ENCODE assay signal across 10 cellular contexts in genomic region chrX:47189906-47190305, GRCh38. TPM values are rescaled to one million over a fixed set of nuclear protein-coding genes. Genes with fewer than 3 reads are reported as not detected.
DNase-seq lines count a peak whose midpoint lies in the region; ATAC-seq, FAIRE-seq and TF ChIP-seq lines count a peak whose summit lies in the region.
"Had no signal": no experiment of that assay in that cellular context is flagged by ENCODE, and none has a peak within 500 bp of the region (broad histone marks: within the 10 kb centered on the region; RNA-seq: fewer than 3 reads in every experiment).

No MANE protein-coding gene starts in this region.

- peaks cover 20% of the 10 kb centered on the region for H3F3A ChIP-seq in DOHH2 (ENCODE audit: control insufficient read depth, insufficient read depth)

- no peak overlapping the region for H3K9ac ChIP-seq in OCI-LY3 (ENCODE audit: low read length)
- no peak overlapping the region for H3K9ac ChIP-seq in keratinocyte (ENCODE audit: control insufficient read depth, extremely low read depth, insufficient read depth, low read length)

- DNase-seq in H7: no peak
- DNase-seq in keratinocyte (ENCODE audit: low read depth, low spot score): no peak
- DNase-seq in sciatic nerve (ENCODE audit: low spot score): no peak
- DNase-seq in KBM-7: no peak
- DNase-seq in NCI-H2196 (lab: John Stamatoyannopoulos, UW; ENCODE audit: unreplicated experiment): no peak

- TF ChIP-seq CTCF in DOHH2 (IDR thresholded peaks at IDR 0.05; ENCODE audit: low read depth, low read length, poor library complexity, severe bottlenecking): no peak
- TF ChIP-seq CTCF in OCI-LY3 (IDR thresholded peaks at IDR 0.05; ENCODE audit: low read depth, low read length): no peak
- TF ChIP-seq CTCF in keratinocyte (optimal IDR thresholded peaks at IDR 0.05 in 1 of 3, IDR thresholded peaks at IDR 0.05 in 1 of 3, conservative IDR thresholded peaks at IDR 0.05 in 1 of 3; ENCODE audit: extremely low read depth in 1 of 3, insufficient read depth in 2 of 3, low read length in 3 of 3): no peak

- H3K4me1 ChIP-seq in DOHH2 (ENCODE audit: control insufficient read depth, low read length) (peaks cover 25% of the 10 kb centered on the region), OCI-LY3 (ENCODE audit: low read length) (peaks cover 19% of the 10 kb centered on the region), keratinocyte (ENCODE audit: control insufficient read depth, extremely low read depth, insufficient read depth, low read length) (peaks cover 25% of the 10 kb centered on the region)

- FAIRE-seq in keratinocyte (lab: Jason Lieb, UNC): no peak

- in situ Hi-C loops in KBM-7 (cut with MboI; ENCODE audit: low pct_unique_long_range_greater_than_20kb, low sequenced_read_pairs): no loop called here

- H3K9me3 ChIP-seq in DOHH2 (ENCODE audit: control insufficient read depth, insufficient read depth, low read length): no peaks in the 10 kb centered on the region
- no peaks in the 10 kb centered on the region for H3K9me3 ChIP-seq in OCI-LY3 (ENCODE audit: insufficient read depth, low read length)
- no peaks in the 10 kb centered on the region for H3K9me3 ChIP-seq in keratinocyte (ENCODE audit: control insufficient read depth, low read depth, low read length)
- H3K9me3 ChIP-seq: MG63 had no signal

- no peaks in the 10 kb centered on the region for H3K9me2 ChIP-seq in DOHH2 (replicated peaks; ENCODE audit: control insufficient read depth, low read length)

- H3K9me1 ChIP-seq in keratinocyte (ENCODE audit: control insufficient read depth, extremely low read depth, insufficient read depth, low read length): no peaks in the 10 kb centered on the region

- no peak overlapping the region for H2AFZ ChIP-seq in OCI-LY3 (ENCODE audit: low read depth, low read length)
- no peak overlapping the region for H2AFZ ChIP-seq in keratinocyte (ENCODE audit: control insufficient read depth, low read length)

- H3K36me3 ChIP-seq in DOHH2 (ENCODE audit: control insufficient read depth, low read length) (peaks cover 37% of the 10 kb centered on the region), H7 (replicated peaks; ENCODE audit: control insufficient read depth, insufficient read depth, low read length) (peaks cover 2% of the 10 kb centered on the region), OCI-LY3 (replicated peaks; ENCODE audit: low read depth, low read length) (peaks cover 25% of the 10 kb centered on the region), keratinocyte (ENCODE audit: control insufficient read depth in 2 of 2, extremely low read depth in 1 of 2, insufficient read depth in 2 of 2, low read length in 2 of 2) (peaks cover 0 to 6% of the 10 kb centered on the region in 2 experiments)

- intact Hi-C loops in sciatic nerve (cut with DNase I): loop anchor here (10.0 kb wide), 1 partner anchor 335 kb away; no protein-coding TSS in a partner anchor

- H3K27ac ChIP-seq in DOHH2 (ENCODE audit: low read depth, low read length) (no peak overlapping the region), OCI-LY3 (ENCODE audit: low read length) (no peak overlapping the region), keratinocyte (ENCODE audit: control insufficient read depth, insufficient read depth, low read length) (no peak overlapping the region)
- H3K27ac ChIP-seq: PC-9 had no signal

- H3K4me2 ChIP-seq in DOHH2 (ENCODE audit: low read length) (peak overlapping the region; percentile 92), OCI-LY3 (ENCODE audit: low read length) (peak overlapping the region; percentile 67), keratinocyte (ENCODE audit: control insufficient read depth, extremely low read depth, insufficient read depth, low read depth, low read length) (peak overlapping the region; percentile 80)

- H3K4me3 ChIP-seq in DOHH2 (ENCODE audit: low read length) (no peak overlapping the region), H7 (ENCODE audit: insufficient read depth, low read depth, low read length) (peak overlapping the region; percentile 6), OCI-LY3 (ENCODE audit: low read length) (peak overlapping the region; percentile 97), keratinocyte (ENCODE audit: control insufficient read depth in 2 of 3, extremely low read depth in 1 of 3, insufficient read depth in 2 of 3, low read depth in 1 of 3, low read length in 3 of 3) (no peak overlapping the region)

- dilution Hi-C loops in keratinocyte (cut with MboI; ENCODE audit: extremely low pct_ligation_motif_present, low sequenced_read_pairs): no loop called here

- no peak for ATAC-seq in sciatic nerve
- ATAC-seq in HG03354 (IDR thresholded peaks at IDR 0.05; ENCODE audit: poor library complexity, severe bottlenecking, unreplicated experiment): no peak

- no peaks in the 10 kb centered on the region for H3K27me3 ChIP-seq in DOHH2 (ENCODE audit: control insufficient read depth, low read length)
- peaks cover 4% of the 10 kb centered on the region for H3K27me3 ChIP-seq in H7 (ENCODE audit: control insufficient read depth, insufficient read depth, low read length)
- H3K27me3 ChIP-seq in OCI-LY3 (ENCODE audit: low read depth, low read length): no peaks in the 10 kb centered on the region
- no peaks in the 10 kb centered on the region for H3K27me3 ChIP-seq in keratinocyte (ENCODE audit: control insufficient read depth, extremely low read depth, insufficient read depth, low read length)
- H3K27me3 ChIP-seq: MG63 had no signal

- H3K79me2 ChIP-seq in DOHH2 (ENCODE audit: control insufficient read depth, low read length): peaks cover 26% of the 10 kb centered on the region
- peaks cover 42% of the 10 kb centered on the region for H3K79me2 ChIP-seq in OCI-LY3 (ENCODE audit: low read length)
- H3K79me2 ChIP-seq in keratinocyte (ENCODE audit: control insufficient read depth, insufficient read depth, low read length): peaks cover 20% of the 10 kb centered on the region

- H4K20me1 ChIP-seq in DOHH2 (ENCODE audit: control insufficient read depth, insufficient read depth, low read depth, low read length) (no peaks in the 10 kb centered on the region), OCI-LY3 (ENCODE audit: insufficient read depth, low read length) (peaks cover 15% of the 10 kb centered on the region), keratinocyte (ENCODE audit: control insufficient read depth, extremely low read depth, insufficient read depth, low read length) (no peaks in the 10 kb centered on the region)

RNA-seq across cellular contexts. Expression of gene UBA1, which starts 3.7 kb away (rescaled TPM):
- total RNA-seq in H7 (2014; rRNA removed; shearing (Covaris generic)): 427 and 477 TPM in 2 replicates
- 236 to 317 TPM (median 309 TPM) in 3 replicates for polyA plus RNA-seq in keratinocyte
- 56.8 TPM for polyA plus RNA-seq in keratinocyte (2011; ENCODE audit: low read depth)
- 220 and 262 TPM in 2 replicates for polyA plus RNA-seq in keratinocyte (2011; cell fraction: cytosol; rRNA removed)
- polyA plus RNA-seq in keratinocyte (2011; cell fraction: nucleus; rRNA removed): 485 and 608 TPM in 2 replicates
- 213 and 310 TPM in 2 replicates for polyA plus RNA-seq in keratinocyte (2012; ENCODE audit: low replicate concordance)
- polyA minus RNA-seq in keratinocyte: 450 to 793 TPM (median 620 TPM) in 3 replicates
- 317 TPM for polyA minus RNA-seq in keratinocyte (2011; cell fraction: cytosol; rRNA and poly(A)+ RNA removed)
- 310 and 377 TPM in 2 replicates for polyA minus RNA-seq in keratinocyte (2011; cell fraction: nucleus; rRNA and poly(A)+ RNA removed)
- 165 TPM for total RNA-seq in sciatic nerve

RNA-seq across cellular contexts. Expression of gene CDK16, which starts 28.6 kb away (rescaled TPM):
- 227 and 270 TPM in 2 replicates for total RNA-seq in H7 (2014; rRNA removed; shearing (Covaris generic))
- 79.3 to 134 TPM (median 89.5 TPM) in 3 replicates for polyA plus RNA-seq in keratinocyte
- 30.6 TPM for polyA plus RNA-seq in keratinocyte (2011; ENCODE audit: low read depth)
- 84.7 and 114 TPM in 2 replicates for polyA plus RNA-seq in keratinocyte (2011; cell fraction: cytosol; rRNA removed)
- 143 and 164 TPM in 2 replicates for polyA plus RNA-seq in keratinocyte (2011; cell fraction: nucleus; rRNA removed)
- polyA plus RNA-seq in keratinocyte (2012; ENCODE audit: low replicate concordance): 72.5 and 114 TPM in 2 replicates
- 149 to 317 TPM (median 178 TPM) in 3 replicates for polyA minus RNA-seq in keratinocyte
- polyA minus RNA-seq in keratinocyte (2011; cell fraction: cytosol; rRNA and poly(A)+ RNA removed): 175 TPM
- polyA minus RNA-seq in keratinocyte (2011; cell fraction: nucleus; rRNA and poly(A)+ RNA removed): 54.2 and 64.8 TPM in 2 replicates
- 55.9 TPM for total RNA-seq in sciatic nerve

RNA-seq across cellular contexts. Expression of gene USP11, which starts 42.9 kb away (rescaled TPM):
- 97.8 and 105 TPM in 2 replicates for total RNA-seq in H7 (2014; rRNA removed; shearing (Covaris generic))
- polyA plus RNA-seq in keratinocyte: 4.2 to 12.0 TPM (median 6.3 TPM) in 3 replicates
- polyA plus RNA-seq in keratinocyte (2011; ENCODE audit: low read depth): 10.1 TPM
- 3.6 and 4.8 TPM in 2 replicates for polyA plus RNA-seq in keratinocyte (2011; cell fraction: cytosol; rRNA removed)
- polyA plus RNA-seq in keratinocyte (2011; cell fraction: nucleus; rRNA removed): 15.2 and 20.6 TPM in 2 replicates
- 6.5 and 15.1 TPM in 2 replicates for polyA plus RNA-seq in keratinocyte (2012; ENCODE audit: low replicate concordance)
- 22.8 to 51.1 TPM (median 23.1 TPM) in 3 replicates for polyA minus RNA-seq in keratinocyte
- polyA minus RNA-seq in keratinocyte (2011; cell fraction: cytosol; rRNA and poly(A)+ RNA removed): 13.4 TPM
- 21.0 and 23.0 TPM in 2 replicates for polyA minus RNA-seq in keratinocyte (2011; cell fraction: nucleus; rRNA and poly(A)+ RNA removed)
- 81.0 TPM for total RNA-seq in sciatic nerve

RNA-seq across cellular contexts. Expression of gene RBM10, which starts 44.9 kb away (rescaled TPM):
- total RNA-seq in H7 (2014; rRNA removed; shearing (Covaris generic)): 72.6 and 79.1 TPM in 2 replicates
- 10.8 to 21.5 TPM (median 10.8 TPM) in 3 replicates for polyA plus RNA-seq in keratinocyte
- 28.4 TPM for polyA plus RNA-seq in keratinocyte (2011; ENCODE audit: low read depth)
- 10.4 and 17.4 TPM in 2 replicates for polyA plus RNA-seq in keratinocyte (2011; cell fraction: cytosol; rRNA removed)
- 26.8 and 32.4 TPM in 2 replicates for polyA plus RNA-seq in keratinocyte (2011; cell fraction: nucleus; rRNA removed)
- 16.7 and 27.6 TPM in 2 replicates for polyA plus RNA-seq in keratinocyte (2012; ENCODE audit: low replicate concordance)
- 12.3 to 45.9 TPM (median 16.5 TPM) in 3 replicates for polyA minus RNA-seq in keratinocyte
- polyA minus RNA-seq in keratinocyte (2011; cell fraction: cytosol; rRNA and poly(A)+ RNA removed): 20.7 TPM
- 18.2 and 18.4 TPM in 2 replicates for polyA minus RNA-seq in keratinocyte (2011; cell fraction: nucleus; rRNA and poly(A)+ RNA removed)
- total RNA-seq in sciatic nerve: 27.4 TPM

RNA-seq across cellular contexts. Expression of gene NDUFB11, which starts 45.4 kb away (rescaled TPM):
- 106 and 108 TPM in 2 replicates for total RNA-seq in H7 (2014; rRNA removed; shearing (Covaris generic))
- polyA plus RNA-seq in keratinocyte: 39.3 to 46.3 TPM (median 41.3 TPM) in 3 replicates
- 11.5 TPM for polyA plus RNA-seq in keratinocyte (2011; ENCODE audit: low read depth)
- polyA plus RNA-seq in keratinocyte (2011; cell fraction: cytosol; rRNA removed): 44.1 and 44.7 TPM in 2 replicates
- 14.6 and 22.1 TPM in 2 replicates for polyA plus RNA-seq in keratinocyte (2011; cell fraction: nucleus; rRNA removed)
- 37.2 and 66.2 TPM in 2 replicates for polyA plus RNA-seq in keratinocyte (2012; ENCODE audit: low replicate concordance)
- polyA minus RNA-seq in keratinocyte: 40.0 to 53.1 TPM (median 52.1 TPM) in 3 replicates
- 61.6 TPM for polyA minus RNA-seq in keratinocyte (2011; cell fraction: cytosol; rRNA and poly(A)+ RNA removed)
- polyA minus RNA-seq in keratinocyte (2011; cell fraction: nucleus; rRNA and poly(A)+ RNA removed): 6.6 and 8.0 TPM in 2 replicates
- total RNA-seq in sciatic nerve: 29.5 TPM

Comparison
In these comparisons a context has a peak if more than half of its experiments do, and no peak if none do; other contexts are left out.
1. H3K4me3 ChIP-seq: peak in H7 (single experiment) and OCI-LY3 (single experiment); none in DOHH2 (single experiment) and keratinocyte (0 of 3).
2. Peak in every context shown above with its lines, with median percentiles within 50 percentile points of each other: H3K4me2 ChIP-seq.